ENCODE assay signal across 18 cellular contexts in genomic region chr3:112247900-112248299, GRCh38. TPM values are rescaled to one million over a fixed set of nuclear protein-coding genes. Genes with fewer than 3 reads are reported as not detected.
DNase-seq lines count a peak whose midpoint lies in the region; ATAC-seq and TF ChIP-seq lines count a peak whose summit lies in the region.
"Had no signal": no experiment of that assay in that cellular context is flagged by ENCODE, and none has a peak within 500 bp of the region (broad histone marks: within the 10 kb centered on the region; RNA-seq: fewer than 3 reads in every experiment).

No MANE protein-coding gene starts in this region.

- no peaks in the 10 kb centered on the region for H3K27me3 Mint-ChIP-seq in CD14-positive monocyte (ENCODE audit: low read depth in 3 of 3)
- H3K27me3 Mint-ChIP-seq: activated T-cell treated with anti-CD3 and anti-CD28 coated beads, Interleukin-2, amount 50 U/mL, for 24 hours had no signal

- no peak for TF ChIP-seq CTCF in CD14-positive monocyte (IDR thresholded peaks at IDR 0.05)

- no peaks in the 10 kb centered on the region for H3K9me3 Mint-ChIP-seq in stimulated activated effector memory CD8-positive, alpha-beta T cell treated with anti-CD3 and anti-CD28 coated beads, Interleukin-12 subunit alpha, Interleukin-12 subunit beta, amount 100 ng/mL, for 72 hours
- H3K9me3 Mint-ChIP-seq in CD14-positive monocyte, result peaks cover 3 to 25% (median 18%) of the 10 kb centered on the region in 7 donors

- intact Hi-C loops in CD14-positive monocyte (cut with micrococcal nuclease), result no loop called here

- no peak overlapping the region for H3K4me3 Mint-ChIP-seq in stimulated activated effector memory CD8-positive, alpha-beta T cell treated with anti-CD3 and anti-CD28 coated beads, Interleukin-12 subunit alpha, Interleukin-12 subunit beta, amount 100 ng/mL, for 72 hours
- no peak overlapping the region for H3K4me3 Mint-ChIP-seq in CD14-positive monocyte
- H3K4me3 Mint-ChIP-seq: activated T-cell treated with anti-CD3 and anti-CD28 coated beads, Interleukin-2, amount 50 U/mL, for 24 hours; T-helper 17 cell had no signal

- ATAC-seq in GM18868 (IDR thresholded peaks at IDR 0.05; ENCODE audit: unreplicated experiment) (peak; percentile 92), GM21528 (IDR thresholded peaks at IDR 0.05; ENCODE audit: low FRiP score, unreplicated experiment) (peak; percentile 63), HG03196 (IDR thresholded peaks at IDR 0.05; ENCODE audit: unreplicated experiment) (peak; percentile 49)
- peak; percentile 70 for ATAC-seq in stimulated activated effector memory CD8-positive, alpha-beta T cell treated with anti-CD3 and anti-CD28 coated beads, Interleukin-12 subunit alpha, Interleukin-12 subunit beta, amount 100 ng/mL, for 72 hours
- ATAC-seq: heart right ventricle, mucosa of descending colon, T-helper 17 cell had no signal

- no peak for DNase-seq in stimulated activated effector memory CD8-positive, alpha-beta T cell treated with anti-CD3 and anti-CD28 coated beads, Interleukin-12 subunit alpha, Interleukin-12 subunit beta, amount 100 ng/mL, for 72 hours (ENCODE audit: low spot score in 2 of 2)
- DNase-seq in germinal center (ENCODE audit: low spot score) (no peak), hepatic stellate cell (ENCODE audit: low spot score) (no peak), CD14-positive monocyte (ENCODE audit: low spot score) (no peak)
- no peak for DNase-seq in stimulated activated CD4-positive, alpha-beta T cell treated with anti-CD3 and anti-CD28 coated beads, Interleukin-2, amount 100 ng/mL, for 24 hours
- DNase-seq: activated CD4-positive, alpha-beta T cell treated with anti-CD3 and anti-CD28 coated beads for 4 hours; activated T-cell treated with anti-CD3 and anti-CD28 coated beads, Interleukin-2, amount 50 U/mL, for 24 hours; erythroblast; heart right ventricle; mucosa of descending colon; NCI-H1694 treated with DMSO at 0.1 percent for 48 hours; NCI-H524 treated with DMSO at 0.1 percent for 48 hours; substantia nigra; T-helper 17 cell had no signal

- H3K36me3 Mint-ChIP-seq in stimulated activated effector memory CD8-positive, alpha-beta T cell treated with anti-CD3 and anti-CD28 coated beads, Interleukin-12 subunit alpha, Interleukin-12 subunit beta, amount 100 ng/mL, for 72 hours, result no peaks in the 10 kb centered on the region
- no peaks in the 10 kb centered on the region for H3K36me3 Mint-ChIP-seq in CD14-positive monocyte

- no peaks in the 10 kb centered on the region for H3K4me1 Mint-ChIP-seq in stimulated activated effector memory CD8-positive, alpha-beta T cell treated with anti-CD3 and anti-CD28 coated beads, Interleukin-12 subunit alpha, Interleukin-12 subunit beta, amount 100 ng/mL, for 72 hours
- peaks cover 19% of the 10 kb centered on the region for H3K4me1 Mint-ChIP-seq in CD14-positive monocyte
- H3K4me1 Mint-ChIP-seq: T-helper 17 cell had no signal

- H3K27ac Mint-ChIP-seq in stimulated activated effector memory CD8-positive, alpha-beta T cell treated with anti-CD3 and anti-CD28 coated beads, Interleukin-12 subunit alpha, Interleukin-12 subunit beta, amount 100 ng/mL, for 72 hours, result no peak overlapping the region
- H3K27ac Mint-ChIP-seq in CD14-positive monocyte, result no peak overlapping the region
- H3K27ac Mint-ChIP-seq: activated T-cell treated with anti-CD3 and anti-CD28 coated beads, Interleukin-2, amount 50 U/mL, for 24 hours; T-helper 17 cell had no signal

RNA-seq across cellular contexts. Expression of gene SLC9C1, which starts 46.1 kb away (rescaled TPM):
- not detected for polyA plus RNA-seq in CD14-positive monocyte
- polyA plus RNA-seq: smooth muscle cell had no signal
